ENCODE assay signal across 1 cellular context in genomic region chr15:85691350-85692240, GRCh38.
TF ChIP-seq lines count a peak whose summit lies in the region.

No MANE protein-coding gene starts in this region.

TF ChIP-seq in liver, 16 proteins besides CTCF, POLR2A, EP300 and RAD21 (continued from another document):
- TF ChIP-seq, protein P1, sequence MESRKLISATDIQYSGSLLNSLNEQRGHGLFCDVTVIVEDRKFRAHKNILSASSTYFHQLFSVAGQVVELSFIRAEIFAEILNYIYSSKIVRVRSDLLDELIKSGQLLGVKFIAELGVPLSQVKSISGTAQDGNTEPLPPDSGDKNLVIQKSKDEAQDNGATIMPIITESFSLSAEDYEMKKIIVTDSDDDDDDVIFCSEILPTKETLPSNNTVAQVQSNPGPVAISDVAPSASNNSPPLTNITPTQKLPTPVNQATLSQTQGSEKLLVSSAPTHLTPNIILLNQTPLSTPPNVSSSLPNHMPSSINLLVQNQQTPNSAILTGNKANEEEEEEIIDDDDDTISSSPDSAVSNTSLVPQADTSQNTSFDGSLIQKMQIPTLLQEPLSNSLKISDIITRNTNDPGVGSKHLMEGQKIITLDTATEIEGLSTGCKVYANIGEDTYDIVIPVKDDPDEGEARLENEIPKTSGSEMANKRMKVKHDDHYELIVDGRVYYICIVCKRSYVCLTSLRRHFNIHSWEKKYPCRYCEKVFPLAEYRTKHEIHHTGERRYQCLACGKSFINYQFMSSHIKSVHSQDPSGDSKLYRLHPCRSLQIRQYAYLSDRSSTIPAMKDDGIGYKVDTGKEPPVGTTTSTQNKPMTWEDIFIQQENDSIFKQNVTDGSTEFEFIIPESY (IDR thresholded peaks at IDR 0.05), result no peak
- TF ChIP-seq SP1 (IDR thresholded peaks at IDR 0.05) (no peak), HNF4G (IDR thresholded peaks at IDR 0.05) (no peak), ATF3 (IDR thresholded peaks at IDR 0.05) (no peak)
